ENCODE assay signal across 17 cellular contexts in the genomic region with DNA sequence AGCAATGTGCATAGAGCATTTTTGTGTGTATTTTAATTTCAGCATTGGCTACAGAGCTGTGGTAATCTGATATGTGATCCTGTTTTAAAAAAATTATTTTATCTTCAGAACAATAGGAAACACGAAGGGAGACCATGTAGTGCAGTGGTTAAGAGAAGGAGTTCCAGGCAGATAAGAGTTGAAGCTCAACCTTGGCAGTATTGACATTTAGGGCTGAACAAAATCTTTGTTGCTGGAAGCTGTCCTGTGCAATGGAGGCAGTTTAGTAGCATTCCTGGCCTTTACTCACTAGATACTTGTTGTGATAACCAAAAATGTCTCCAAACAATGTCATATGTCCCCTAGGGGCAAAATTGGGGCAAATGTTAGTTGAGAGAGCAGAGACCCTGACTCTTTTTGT.
"Had no signal": no experiment of that assay in that cellular context is flagged by ENCODE, and none has a peak within 500 bp of the region (broad histone marks: within the 10 kb centered on the region; RNA-seq: fewer than 3 reads in every experiment).

No MANE protein-coding gene starts in this region.

- H3K27me3 ChIP-seq: gastroesophageal sphincter, neutrophil, thyroid gland, uterus had no signal

- H3K27ac ChIP-seq: gastroesophageal sphincter, neutrophil, parathyroid adenoma, thyroid gland, uterus had no signal

- DNase-seq: activated CD4-positive, alpha-beta memory T cell treated with anti-CD3 and anti-CD28 coated beads for 36 hours; activated CD4-positive, alpha-beta T cell treated with anti-CD3 and anti-CD28 coated beads for 36 hours; activated T-cell treated with anti-CD3 and anti-CD28 coated beads, Interleukin-2, amount 50 U/mL, for 48 hours; anterior cingulate cortex; cerebellar nuclear complex; endodermal cell; left colon; stimulated activated CD4-positive, alpha-beta T cell treated with anti-CD3 and anti-CD28 coated beads, Interleukin-12 subunit alpha, Interleukin-12 subunit beta, amount 100 ng/mL, for 4 hours; stimulated activated CD4-positive, alpha-beta T cell treated with anti-CD3 and anti-CD28 coated beads, Interleukin-2, amount 100 ng/mL, for 24 hours; SW 1271; T1000; thyroid gland; uterus had no signal

- H3K36me3 Mint-ChIP-seq: activated CD4-positive, alpha-beta memory T cell treated with anti-CD3 and anti-CD28 coated beads for 36 hours had no signal

- H3K27me3 Mint-ChIP-seq: activated CD4-positive, alpha-beta memory T cell treated with anti-CD3 and anti-CD28 coated beads for 36 hours; activated CD4-positive, alpha-beta T cell treated with anti-CD3 and anti-CD28 coated beads for 36 hours; dendritic cell treated with granulocyte-macrophage colony-stimulating factor and Interleukin-4, amounts not matched to agents 40 ng/mL and 50 ng/mL, for 4 days had no signal

- H3K9me3 Mint-ChIP-seq: activated CD4-positive, alpha-beta memory T cell treated with anti-CD3 and anti-CD28 coated beads for 36 hours; dendritic cell treated with granulocyte-macrophage colony-stimulating factor and Interleukin-4, amounts not matched to agents 40 ng/mL and 50 ng/mL, for 4 days; endodermal cell had no signal

- H3K4me3 ChIP-seq: gastroesophageal sphincter, thyroid gland, uterus had no signal

- H3K4me1 ChIP-seq: gastroesophageal sphincter, parathyroid adenoma, uterus had no signal

- H3K27ac Mint-ChIP-seq: activated CD4-positive, alpha-beta memory T cell treated with anti-CD3 and anti-CD28 coated beads for 36 hours; activated CD4-positive, alpha-beta T cell treated with anti-CD3 and anti-CD28 coated beads for 36 hours; dendritic cell treated with granulocyte-macrophage colony-stimulating factor and Interleukin-4, amounts not matched to agents 40 ng/mL and 50 ng/mL, for 4 days; endodermal cell had no signal

- ATAC-seq: activated CD4-positive, alpha-beta T cell treated with anti-CD3 and anti-CD28 coated beads for 36 hours; gastroesophageal sphincter; left colon had no signal

- H2AFZ ChIP-seq: parathyroid adenoma had no signal

- H3K4me3 Mint-ChIP-seq: activated CD4-positive, alpha-beta memory T cell treated with anti-CD3 and anti-CD28 coated beads for 36 hours; activated CD4-positive, alpha-beta T cell treated with anti-CD3 and anti-CD28 coated beads for 36 hours; dendritic cell treated with granulocyte-macrophage colony-stimulating factor and Interleukin-4, amounts not matched to agents 40 ng/mL and 50 ng/mL, for 4 days; endodermal cell had no signal

- H3K9me3 ChIP-seq: gastroesophageal sphincter, neutrophil, thyroid gland, uterus had no signal

- H3K79me2 ChIP-seq: parathyroid adenoma had no signal

- H3K36me3 ChIP-seq: gastroesophageal sphincter, neutrophil, thyroid gland, uterus had no signal

- H3K9ac ChIP-seq: parathyroid adenoma had no signal
